In the genomic region with DNA sequence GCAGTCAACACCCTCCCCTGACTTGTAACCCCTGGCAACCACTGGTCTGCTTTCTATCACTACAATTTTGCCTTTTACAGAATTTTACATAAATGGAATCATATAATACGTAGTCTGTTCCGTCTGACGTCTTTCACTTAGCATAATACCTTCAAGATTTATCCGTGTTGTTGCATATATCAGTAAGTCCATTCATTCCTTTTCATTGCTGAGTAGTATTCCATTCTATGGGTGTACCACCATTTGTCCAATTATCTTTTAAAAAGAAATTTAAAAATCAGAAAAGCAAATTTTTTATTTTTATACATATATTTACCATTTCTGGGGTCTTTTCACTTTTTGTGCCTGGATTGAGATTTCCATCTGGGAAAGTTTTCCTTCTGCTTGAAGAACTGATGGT, we compare ENCODE assay signal across 39 cellular contexts. TPM values are rescaled to one million over a fixed set of nuclear protein-coding genes. Genes with fewer than 3 reads are reported as not detected.
DNase-seq lines count a peak whose midpoint lies in the region; ATAC-seq, FAIRE-seq and TF ChIP-seq lines count a peak whose summit lies in the region.
"Had no signal": no experiment of that assay in that cellular context is flagged by ENCODE, and none has a peak within 500 bp of the region (broad histone marks: within the 10 kb centered on the region; RNA-seq: fewer than 3 reads in every experiment).

No MANE protein-coding gene starts in this region.

- H2AFZ ChIP-seq in SK-N-SH (ENCODE audit: low read depth) (no peak overlapping the region), PC-3 (ENCODE audit: low read length) (no peak overlapping the region), K562 (ENCODE audit: low read depth, low read length) (no peak overlapping the region)

- H3K4me3 ChIP-seq in SK-N-SH (ENCODE audit: low read depth in 2 of 2, low read length in 1 of 2) (no peak overlapping the region), HEK293 (ENCODE audit: low read depth, low read length) (no peak overlapping the region), PC-3 (ENCODE audit: low read length) (0 out of 2 replicates have a peak overlapping the region, but pooled peaks have one; percentile 29), K562 (no peak overlapping the region)
- H3K4me3 ChIP-seq: A549; BLaER1; BLaER1 treated with 17β-estradiol and CSF1 and Interleukin-3, amounts not matched to agents 10 nM and 100 nM had no signal

- H3K36me3 ChIP-seq in SK-N-SH (replicated peaks in 1 of 2; ENCODE audit: control insufficient read depth in 1 of 2, insufficient read depth in 2 of 2, low read length in 1 of 2): no peaks in the 10 kb centered on the region
- no peaks in the 10 kb centered on the region for H3K36me3 ChIP-seq in HEK293 (ENCODE audit: control insufficient read depth in 2 of 2, insufficient read depth in 1 of 2, low read length in 2 of 2)
- peaks cover 18% of the 10 kb centered on the region; the same call in 1 of the 2 replicates for H3K36me3 ChIP-seq in PC-3 (ENCODE audit: low read depth, low read length)
- H3K36me3 ChIP-seq in K562 (ENCODE audit: control insufficient read depth, insufficient read depth, low read length): no peaks in the 10 kb centered on the region
- H3K36me3 ChIP-seq: BE2C; BLaER1; BLaER1 treated with 17β-estradiol and CSF1 and Interleukin-3, amounts not matched to agents 10 nM and 100 nM had no signal

- H4K20me1 ChIP-seq in SK-N-SH (ENCODE audit: insufficient read depth) (no peaks in the 10 kb centered on the region), PC-3 (ENCODE audit: low read length) (no peaks in the 10 kb centered on the region), K562 (replicated peaks; ENCODE audit: control insufficient read depth, insufficient read depth, low read length) (no peaks in the 10 kb centered on the region)
- H4K20me1 ChIP-seq: BLaER1; BLaER1 treated with 17β-estradiol and CSF1 and Interleukin-3, amounts not matched to agents 10 nM and 100 nM had no signal

- WGBS in SK-N-SH (ENCODE audit: low lambda C conversion rate): 88% methylated on average over 4 of the region's 4 CpGs
- WGBS in K562 (ENCODE audit: insufficient coverage, low coverage, missing lambda C conversion rate): 3% methylated on average over 4 of the region's 4 CpGs

- POLR2A ChIA-PET in SK-N-SH (lab: Yijun Ruan, JAX) (no interaction called here), HEK293 (lab: Yijun Ruan, JAX) (no interaction called here), PC-3 (lab: Charles Lee; ENCODE audit: unreplicated experiment) (no interaction called here), K562 (lab: Yijun Ruan, JAX) (no interaction called here)

- H3K9me1 ChIP-seq in K562 (ENCODE audit: control insufficient read depth, insufficient read depth, low read length): no peaks in the 10 kb centered on the region

- TF ChIP-seq CTCF in SK-N-SH (IDR thresholded peaks at IDR 0.05) (no peak), HEK293 (tag by site-specific recombination; IDR thresholded peaks at IDR 0.05) (no peak), PC-3 (conservative IDR thresholded peaks at IDR 0.05; ENCODE audit: low read depth, low read length) (no peak), K562 (IDR thresholded peaks at IDR 0.05 in 2 of 3, conservative IDR thresholded peaks at IDR 0.05 in 1 of 3; ENCODE audit: insufficient read depth in 2 of 3, low read depth in 1 of 3, low read length in 3 of 3) (no peak)

- ATAC-seq in SK-N-SH treated with all-trans-retinoic acid at 6 μM for 48 hours (no peak), PC-3 (no peak), K562 (no peak), GM18861 (IDR thresholded peaks at IDR 0.05; ENCODE audit: unreplicated experiment) (no peak), GM21825 (IDR thresholded peaks at IDR 0.05; ENCODE audit: unreplicated experiment) (no peak)
- ATAC-seq: A549; CD8-positive, alpha-beta T cell had no signal

- no peak overlapping the region for H3K9ac ChIP-seq in SK-N-SH
- H3K9ac ChIP-seq in PC-3 (ENCODE audit: low read length): no peak overlapping the region
- no peak overlapping the region for H3K9ac ChIP-seq in K562 (ENCODE audit: insufficient read depth in 1 of 2, low read depth in 2 of 2, low read length in 2 of 2)
- H3K9ac ChIP-seq: BLaER1; BLaER1 treated with 17β-estradiol and CSF1 and Interleukin-3, amounts not matched to agents 10 nM and 100 nM had no signal

- no peak for DNase-seq in SK-N-SH
- DNase-seq in PC-3: no peak
- no peak for DNase-seq in K562 (ENCODE audit: extremely low read depth in 1 of 4, low spot score in 3 of 4)
- no peak for DNase-seq in HuH-7 (ENCODE audit: low spot score)
- DNase-seq: 8988T; ACHN; AML-193; BE2C; C1 segment of cervical spinal cord; Caco-2; Calu3; CD4-positive, alpha-beta memory T cell; CD4-positive, alpha-beta T cell; CD4-positive, CD25-positive, alpha-beta regulatory T cell; CD8-positive, alpha-beta memory T cell; CD8-positive, alpha-beta T cell; COR-L47; DMS 273 treated with DMSO at 0.1 percent for 48 hours; DMS153; DMS53; DMS79; DMS79 treated with DMSO at 0.1 percent for 48 hours; DND-41; EL had no signal

- TF ChIP-seq EP300 in SK-N-SH (IDR thresholded peaks at IDR 0.05; ENCODE audit: borderline replicate concordance in 1 of 2, low read depth in 1 of 2, low read length in 1 of 2) (no peak), K562 (IDR thresholded peaks at IDR 0.05; ENCODE audit: low read length) (no peak)

- H3F3A ChIP-seq in SK-N-SH (replicated peaks; ENCODE audit: insufficient read depth): peaks cover 9% of the 10 kb centered on the region
- H3F3A ChIP-seq in PC-3 (ENCODE audit: low read length, unreplicated experiment): peaks cover 5% of the 10 kb centered on the region

- H3K27ac ChIP-seq in SK-N-SH (ENCODE audit: low read depth in 2 of 2, low read length in 1 of 2) (no peak overlapping the region), HEK293 (ENCODE audit: extremely low read depth, low read depth, low read length) (no peak overlapping the region), PC-3 (ENCODE audit: low read length) (no peak overlapping the region), K562 (ENCODE audit: extremely low read depth, low read depth, low read length) (no peak overlapping the region)
- H3K27ac ChIP-seq: 22Rv1; A549; BLaER1; BLaER1 treated with 17β-estradiol and CSF1 and Interleukin-3, amounts not matched to agents 10 nM and 100 nM; C4-2B had no signal

- TF ChIP-seq POLR2A in K562 (conservative IDR thresholded peaks at IDR 0.05): no peak

- intact Hi-C loops in PC-3 (cut with micrococcal nuclease): no loop called here
- intact Hi-C loops in K562 (cut with micrococcal nuclease): no loop called here

- FAIRE-seq in K562 (lab: Jason Lieb, UNC): no peak
- FAIRE-seq: A204.1, A549, D721Med had no signal

- peaks cover 4 to 9% of the 10 kb centered on the region in 2 experiments; a peak in 3 of 4 replicates for H3K4me1 ChIP-seq in SK-N-SH (ENCODE audit: control insufficient read depth in 1 of 2, insufficient read depth in 2 of 2, low read depth in 1 of 2, low read length in 1 of 2)
- peaks cover 2% of the 10 kb centered on the region; the same call in 1 of the 2 replicates for H3K4me1 ChIP-seq in HEK293 (ENCODE audit: control insufficient read depth, insufficient read depth, low read length)
- peaks cover 32% of the 10 kb centered on the region for H3K4me1 ChIP-seq in PC-3 (ENCODE audit: insufficient read depth, low read length)
- peaks cover 0 to 4% of the 10 kb centered on the region in 2 experiments; a peak in 2 of 5 replicates for H3K4me1 ChIP-seq in K562 (replicated peaks in 1 of 2; ENCODE audit: control insufficient read depth in 2 of 2, insufficient read depth in 2 of 2, low read length in 2 of 2)
- H3K4me1 ChIP-seq: Caco-2 had no signal

- CTCF ChIA-PET in SK-N-SH (lab: Yijun Ruan, JAX) (interaction anchor here (0.9 to 1.1 kb wide), 2 partner anchors 125 to 344 kb away, joined by 3 to 4 read pairs; no protein-coding TSS in a partner anchor), HEK293 (lab: Yijun Ruan, JAX) (no interaction called here), PC-3 (lab: Charles Lee) (no interaction called here), K562 (lab: Yijun Ruan, JAX; ENCODE audit: low intra/inter-chr PET ratio) (no interaction called here)

- H3K9me3 ChIP-seq in SK-N-SH: no peaks in the 10 kb centered on the region
- H3K9me3 ChIP-seq in HEK293 (ENCODE audit: control insufficient read depth, insufficient read depth, low read depth, low read length): no peaks in the 10 kb centered on the region
- no peaks in the 10 kb centered on the region for H3K9me3 ChIP-seq in PC-3 (ENCODE audit: low read length)
- no peaks in the 10 kb centered on the region for H3K9me3 ChIP-seq in K562 (replicated peaks; ENCODE audit: control insufficient read depth, insufficient read depth, low read depth, low read length)
- H3K9me3 ChIP-seq: A549; BE2C; BLaER1; BLaER1 treated with 17β-estradiol and CSF1 and Interleukin-3, amounts not matched to agents 10 nM and 100 nM; Caco-2 had no signal

- in situ Hi-C loops in K562 (cut with MboI): no loop called here

- BruUV-seq in PC-3 (replicated peaks; lab: Mats Ljungman, UMichigan) (no TSS peak), K562 (replicated peaks; lab: Mats Ljungman, UMichigan) (no TSS peak)

- H3K79me2 ChIP-seq in SK-N-SH (ENCODE audit: insufficient read depth) (no peaks in the 10 kb centered on the region), PC-3 (ENCODE audit: low read length) (no peaks in the 10 kb centered on the region), K562 (ENCODE audit: control insufficient read depth, insufficient read depth, low read length) (no peaks in the 10 kb centered on the region)

- TF ChIP-seq RAD21 in SK-N-SH (IDR thresholded peaks at IDR 0.05; ENCODE audit: low read length): no peak
- no peak for TF ChIP-seq RAD21 in K562 (CRISPR knock-in tag; conservative IDR thresholded peaks at IDR 0.05 in 1 of 2, IDR thresholded peaks at IDR 0.05 in 1 of 2)

- H3K27me3 ChIP-seq in SK-N-SH (ENCODE audit: insufficient read depth): no peaks in the 10 kb centered on the region
- H3K27me3 ChIP-seq in PC-3 (ENCODE audit: low read length): no peaks in the 10 kb centered on the region
- peaks cover 2 to 24% of the 10 kb centered on the region in 2 experiments; a peak in 3 of 5 replicates for H3K27me3 ChIP-seq in K562 (ENCODE audit: control insufficient read depth in 2 of 2, insufficient read depth in 2 of 2, low read length in 2 of 2)
- H3K27me3 ChIP-seq: BE2C; BLaER1; BLaER1 treated with 17β-estradiol and CSF1 and Interleukin-3, amounts not matched to agents 10 nM and 100 nM had no signal

- H3K4me2 ChIP-seq in SK-N-SH (no peak overlapping the region), PC-3 (ENCODE audit: low read length) (peak overlapping the region; percentile 41; the same call in 1 of the 2 replicates), K562 (ENCODE audit: insufficient read depth, low read length) (no peak overlapping the region)
- H3K4me2 ChIP-seq: A549 had no signal

- H3K9me2 ChIP-seq in SK-N-SH: no peaks in the 10 kb centered on the region
- no peaks in the 10 kb centered on the region for H3K9me2 ChIP-seq in PC-3 (replicated peaks; ENCODE audit: low read length)

RNA-seq across cellular contexts. Expression of gene NOX5, which starts 35.5 kb away (rescaled TPM):
- 0.02 and 0.05 TPM in 2 replicates for polyA plus RNA-seq in SK-N-SH (2012; rRNA removed)
- polyA plus RNA-seq in SK-N-SH (2012; cell fraction: cytosol; rRNA removed): 0.03 and 0.05 TPM in 2 replicates
- polyA plus RNA-seq in SK-N-SH (2012; cell fraction: nucleus; rRNA removed): 0.06 and 0.12 TPM in 2 replicates
- 237 and 339 TPM in 2 replicates for total RNA-seq in PC-3 (2014; rRNA removed)
- 0.14 and 0.16 TPM in 2 replicates for total RNA-seq in K562 (2011; cell fraction: chromatin; rRNA removed; ENCODE audit: low replicate concordance)
- total RNA-seq in K562 (2011; cell fraction: nucleolus; rRNA removed): under 0.01 TPM in 2 replicates
- 0.07 and 0.23 TPM in 2 replicates for total RNA-seq in K562 (2011; cell fraction: nucleoplasm; rRNA removed)
- not detected in 2 replicates for total RNA-seq in K562 (2014; rRNA removed)
- total RNA-seq in K562 (2014; rRNA removed; fragmentation: Illumina TruSeq; extraction: Trizol): not detected in 2 replicates
- not detected in 2 replicates for total RNA-seq in K562 (2015; rRNA removed; fragmentation: Illumina TruSeq; extraction: Trizol)
- not detected in 2 replicates for total RNA-seq in K562 (2021)
- 0.01 and 0.03 TPM in 2 replicates for polyA plus RNA-seq in K562 (2011; rRNA removed)
- polyA plus RNA-seq in K562 (2011; cell fraction: cytosol; rRNA removed): 0.04 TPM in 1 of 2 replicates, not detected in the other
- 0.13 and 0.34 TPM in 2 replicates for polyA plus RNA-seq in K562 (2011; cell fraction: nucleus; rRNA removed)
- polyA plus RNA-seq in K562 (2012): 0.01 and 0.03 TPM in 2 replicates
- polyA plus RNA-seq in K562 (2014; fragmentation: Illumina TruSeq; extraction: Trizol): not detected in 2 replicates
- not detected for polyA plus RNA-seq in K562 (2014; fragmentation: Nextera tagmentation; extraction: Ambion mirVana)
- polyA plus RNA-seq in K562 (2014; rRNA removed): not detected in 2 replicates
- polyA minus RNA-seq in K562 (2011; rRNA and poly(A)+ RNA removed): 0.04 TPM in 1 of 2 replicates, not detected in the other
- polyA minus RNA-seq in K562 (2011; cell fraction: cytosol; rRNA and poly(A)+ RNA removed): not detected in 2 replicates
- under 0.01 TPM in 1 of 2 replicates, not detected in the other for polyA minus RNA-seq in K562 (2011; cell fraction: nucleus; rRNA and poly(A)+ RNA removed)
- total RNA-seq: A172; A673; CD4-positive, alpha-beta T cell; CD4-positive, CD25-positive, alpha-beta regulatory T cell; CD8-positive, alpha-beta memory T cell; CD8-positive, alpha-beta T cell; Daoy had no signal
- polyA plus RNA-seq: CD14-positive monocyte; CD4-positive, alpha-beta memory T cell; CD4-positive, CD25-positive, alpha-beta regulatory T cell; CD8-positive, alpha-beta memory T cell had no signal

Comparison
In these comparisons a context has a peak if more than half of its experiments do, and no peak if none do; other contexts are left out.
1. RNA of gene NOX5, which starts 35.5 kb away (total RNA-seq): 237 to 339 TPM in PC-3; under 0.01 to 0.23 TPM in K562; every median in the first group is over 100 times any median in the second.